28 cellular contexts compared by ENCODE assay signal in the genomic region with DNA sequence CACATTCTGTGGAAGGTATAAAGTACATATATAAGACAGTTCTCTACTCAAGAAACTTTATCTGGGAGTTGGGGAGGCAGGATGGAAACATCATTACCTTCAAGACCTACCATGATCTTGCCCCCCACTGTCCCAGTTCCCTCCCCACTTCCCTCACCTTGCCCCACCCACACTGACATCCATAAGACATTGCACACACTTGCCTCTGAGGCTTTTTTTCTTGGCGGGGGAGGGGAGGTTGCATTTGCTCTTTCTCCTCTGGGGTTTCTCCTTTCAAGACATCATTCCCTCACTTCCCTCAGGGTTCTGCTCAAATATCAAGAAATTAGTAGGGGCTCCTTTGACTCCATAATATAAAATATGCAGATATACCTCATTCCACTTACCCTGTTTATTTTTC.
"Had no signal": no experiment of that assay in that cellular context is flagged by ENCODE, and none has a peak within 500 bp of the region (broad histone marks: within the 10 kb centered on the region; RNA-seq: fewer than 3 reads in every experiment).

No MANE protein-coding gene starts in this region.

- DNase-seq: naive thymus-derived CD4-positive, alpha-beta T cell; natural killer cell; nucleus accumbens; ovary; posterior cingulate gyrus; psoas muscle; right lobe of liver; sigmoid colon; small intestine; stimulated activated CD4-positive, alpha-beta T cell treated with anti-CD3 and anti-CD28 coated beads, Interleukin-15, amount 100 ng/mL, for 24 hours; stimulated activated CD4-positive, alpha-beta T cell treated with anti-CD3 and anti-CD28 coated beads, Interleukin-2, amount 100 ng/mL, for 24 hours; stimulated activated CD4-positive, alpha-beta T cell treated with anti-CD3 and anti-CD28 coated beads, Interleukin-2, amount 100 ng/mL, for 48 hours; stimulated activated CD4-positive, alpha-beta T cell treated with anti-CD3 and anti-CD28 coated beads, Interleukin-4, amount 100 ng/mL, for 24 hours; stimulated activated naive B cell treated with anti-CD40 and anti-IgM and Interleukin-4, amounts not matched to agents 10 μg/mL and 1 μg/mL and 100 μg/mL, for 72 hours; stimulated activated naive CD4-positive, alpha-beta T cell treated with Interleukin-2 at 50 U/mL for 16 hours; stomach; thyroid gland; transverse colon; upper lobe of right lung; uterus had no signal

- H3K36me3 ChIP-seq: neutrophil, ovary, right lobe of liver, sigmoid colon, stomach, thoracic aorta, thyroid gland, transverse colon, upper lobe of right lung, uterus had no signal

- H3K36me3 Mint-ChIP-seq: naive thymus-derived CD4-positive, alpha-beta T cell; natural killer cell; stimulated activated effector memory CD8-positive, alpha-beta T cell treated with anti-CD3 and anti-CD28 coated beads, Interleukin-12 subunit alpha, Interleukin-12 subunit beta, amount 100 ng/mL, for 72 hours; stimulated activated naive B cell treated with anti-CD40 and anti-IgM and Interleukin-4, amounts not matched to agents 10 μg/mL and 1 μg/mL and 100 μg/mL, for 72 hours; type B pancreatic cell had no signal

- H2AFZ ChIP-seq: parathyroid adenoma had no signal

- H3K27ac ChIP-seq: neutrophil, ovary, parathyroid adenoma, psoas muscle, right lobe of liver, sigmoid colon, stomach, thoracic aorta, thyroid gland, transverse colon, upper lobe of right lung, uterus had no signal

- H3K4me3 Mint-ChIP-seq: naive thymus-derived CD4-positive, alpha-beta T cell; natural killer cell; nephron; stimulated activated effector memory CD8-positive, alpha-beta T cell treated with anti-CD3 and anti-CD28 coated beads, Interleukin-12 subunit alpha, Interleukin-12 subunit beta, amount 100 ng/mL, for 72 hours; stimulated activated naive B cell treated with anti-CD40 and anti-IgM and Interleukin-4, amounts not matched to agents 10 μg/mL and 1 μg/mL and 100 μg/mL, for 72 hours; stimulated activated naive CD8-positive, alpha-beta T cell treated with anti-CD3 and anti-CD28 coated beads, Interleukin-15, Interleukin-2, amounts not matched to agents 100 ng/mL and 50 ng/mL, for 24 hours; type B pancreatic cell had no signal

- H3K4me1 ChIP-seq: parathyroid adenoma, psoas muscle, right lobe of liver, sigmoid colon, thyroid gland, transverse colon, upper lobe of right lung, uterus had no signal

- FAIRE-seq: small intestine had no signal

- H3K4me3 ChIP-seq: ovary, psoas muscle, right lobe of liver, sigmoid colon, stomach, thoracic aorta, thyroid gland, transverse colon, upper lobe of right lung, uterus had no signal

- H3K27ac Mint-ChIP-seq: naive thymus-derived CD4-positive, alpha-beta T cell; natural killer cell; progenitor cell of endocrine pancreas; stimulated activated effector memory CD8-positive, alpha-beta T cell treated with anti-CD3 and anti-CD28 coated beads, Interleukin-12 subunit alpha, Interleukin-12 subunit beta, amount 100 ng/mL, for 72 hours; stimulated activated naive B cell treated with anti-CD40 and anti-IgM and Interleukin-4, amounts not matched to agents 10 μg/mL and 1 μg/mL and 100 μg/mL, for 72 hours; stimulated activated naive CD8-positive, alpha-beta T cell treated with anti-CD3 and anti-CD28 coated beads, Interleukin-15, Interleukin-2, amounts not matched to agents 100 ng/mL and 50 ng/mL, for 24 hours; type B pancreatic cell had no signal

- H3K9me3 ChIP-seq: neutrophil, ovary, psoas muscle, right lobe of liver, sigmoid colon, stomach, thoracic aorta, thyroid gland, transverse colon, upper lobe of right lung, uterus had no signal

- H3K27me3 Mint-ChIP-seq: type B pancreatic cell had no signal

- ATAC-seq: naive thymus-derived CD4-positive, alpha-beta T cell; natural killer cell; psoas muscle; right lobe of liver; stimulated activated effector memory CD8-positive, alpha-beta T cell treated with anti-CD3 and anti-CD28 coated beads, Interleukin-12 subunit alpha, Interleukin-12 subunit beta, amount 100 ng/mL, for 72 hours; stimulated activated naive B cell treated with anti-CD40 and anti-IgM and Interleukin-4, amounts not matched to agents 10 μg/mL and 1 μg/mL and 100 μg/mL, for 72 hours; upper lobe of right lung had no signal

- H3K27me3 ChIP-seq: neutrophil, ovary, right lobe of liver, sigmoid colon, stomach, thyroid gland, transverse colon, upper lobe of right lung, uterus had no signal

- H3K9me3 Mint-ChIP-seq: natural killer cell; nephron; stimulated activated effector memory CD8-positive, alpha-beta T cell treated with anti-CD3 and anti-CD28 coated beads, Interleukin-12 subunit alpha, Interleukin-12 subunit beta, amount 100 ng/mL, for 72 hours; stimulated activated naive B cell treated with anti-CD40 and anti-IgM and Interleukin-4, amounts not matched to agents 10 μg/mL and 1 μg/mL and 100 μg/mL, for 72 hours; stimulated activated naive CD8-positive, alpha-beta T cell treated with anti-CD3 and anti-CD28 coated beads, Interleukin-15, Interleukin-2, amounts not matched to agents 100 ng/mL and 50 ng/mL, for 24 hours; type B pancreatic cell had no signal

- H3K9ac ChIP-seq: parathyroid adenoma had no signal

- H3K4me1 Mint-ChIP-seq: naive thymus-derived CD4-positive, alpha-beta T cell; natural killer cell; stimulated activated effector memory CD8-positive, alpha-beta T cell treated with anti-CD3 and anti-CD28 coated beads, Interleukin-12 subunit alpha, Interleukin-12 subunit beta, amount 100 ng/mL, for 72 hours; stimulated activated naive B cell treated with anti-CD40 and anti-IgM and Interleukin-4, amounts not matched to agents 10 μg/mL and 1 μg/mL and 100 μg/mL, for 72 hours had no signal

- H3K79me2 ChIP-seq: parathyroid adenoma had no signal
